Comparison of ENCODE assay signal across 8 cellular contexts in genomic region chr1:67532452-67533216, GRCh38.
A peak's percentile ranks its signal among the peaks of the same experiment; 100 is the strongest.
DNase-seq lines count a peak whose midpoint lies in the region; ATAC-seq and TF ChIP-seq lines count a peak whose summit lies in the region.

No MANE protein-coding gene starts in this region.

- intact Hi-C loops in left ventricle myocardium inferior (cut with micrococcal nuclease): loop anchor here (5.0 kb wide), 1 partner anchor 230 kb away; no protein-coding TSS in a partner anchor

- no peak overlapping the region for H3K4me3 ChIP-seq in adipocyte (ENCODE audit: low read length)
- no peak overlapping the region for H3K4me3 ChIP-seq in left ventricle myocardium inferior
- H3K4me3 ChIP-seq in retinal pigment epithelial cell (ENCODE audit: low read length): no peak overlapping the region

- TF ChIP-seq CTCF in left ventricle myocardium inferior (IDR thresholded peaks at IDR 0.05; ENCODE audit: borderline replicate concordance): peak; percentile 84
- peak; percentile 68 for TF ChIP-seq CTCF in retinal pigment epithelial cell (conservative IDR thresholded peaks at IDR 0.05; ENCODE audit: low read depth, low read length)

- H3K9ac ChIP-seq in adipocyte (ENCODE audit: low read length): peak overlapping the region; percentile 31

- H3K9me3 ChIP-seq in adipocyte (ENCODE audit: control insufficient read depth, low read length) (no peaks in the 10 kb centered on the region), left ventricle myocardium inferior (replicated peaks) (no peaks in the 10 kb centered on the region)

- H3K27ac Mint-ChIP-seq in T-helper 2 cell treated with Interferon-gamma antibody and Interleukin-4, amounts not matched to agents 5 μg/mL and 100 μg/mL, for 36 hours: no peak overlapping the region

- H3K4me3 Mint-ChIP-seq in T-helper 2 cell treated with Interferon-gamma antibody and Interleukin-4, amounts not matched to agents 5 μg/mL and 100 μg/mL, for 36 hours: no peak overlapping the region

- no peaks in the 10 kb centered on the region for H3K27me3 ChIP-seq in adipocyte (replicated peaks; ENCODE audit: control insufficient read depth, insufficient read depth, low read length)
- no peaks in the 10 kb centered on the region for H3K27me3 ChIP-seq in left ventricle myocardium inferior (ENCODE audit: low read depth)

- no peak overlapping the region for H3K27ac ChIP-seq in left ventricle myocardium inferior (replicated peaks)

- ATAC-seq in GM18502 (IDR thresholded peaks at IDR 0.05; ENCODE audit: poor library complexity, unreplicated experiment) (peak; percentile 58), HG03342 (IDR thresholded peaks at IDR 0.05; ENCODE audit: unreplicated experiment) (peak; percentile 71)

- no peaks in the 10 kb centered on the region for H3K36me3 Mint-ChIP-seq in T-helper 2 cell treated with Interferon-gamma antibody and Interleukin-4, amounts not matched to agents 5 μg/mL and 100 μg/mL, for 36 hours (ENCODE audit: low read depth)

- DNase-seq in AML-193 (lab: John Stamatoyannopoulos, UW) (peak; percentile 30 to 41), NCI-H2227 treated with DMSO at 0.1 percent for 48 hours (lab: John Stamatoyannopoulos, UW) (peak; percentile 47), adipocyte (ENCODE audit: low read depth) (peak; percentile 87), left ventricle myocardium inferior (no peak), retinal pigment epithelial cell (ENCODE audit: low read depth) (peak; percentile 78)
- no peak for DNase-seq in T-helper 2 cell treated with Interferon-gamma antibody and Interleukin-4, amounts not matched to agents 5 μg/mL and 100 μg/mL, for 36 hours (ENCODE audit: low spot score)

- H3K27me3 Mint-ChIP-seq in T-helper 2 cell treated with Interferon-gamma antibody and Interleukin-4, amounts not matched to agents 5 μg/mL and 100 μg/mL, for 36 hours (ENCODE audit: low read depth): no peaks in the 10 kb centered on the region

- peaks cover 22% of the 10 kb centered on the region for H3K4me1 ChIP-seq in adipocyte (ENCODE audit: control insufficient read depth, insufficient read depth, low read length)
- peaks cover 10% of the 10 kb centered on the region for H3K4me1 ChIP-seq in left ventricle myocardium inferior

- H3K36me3 ChIP-seq in adipocyte (ENCODE audit: control insufficient read depth, insufficient read depth, low read length, severe bottlenecking) (no peaks in the 10 kb centered on the region), left ventricle myocardium inferior (no peaks in the 10 kb centered on the region)

- no peaks in the 10 kb centered on the region for H3K9me3 Mint-ChIP-seq in T-helper 2 cell treated with Interferon-gamma antibody and Interleukin-4, amounts not matched to agents 5 μg/mL and 100 μg/mL, for 36 hours

- H3K4me1 Mint-ChIP-seq in T-helper 2 cell treated with Interferon-gamma antibody and Interleukin-4, amounts not matched to agents 5 μg/mL and 100 μg/mL, for 36 hours (ENCODE audit: low read depth): no peaks in the 10 kb centered on the region

Comparison
In these comparisons a context has a peak if more than half of its experiments do, and no peak if none do; other contexts are left out.
1. DNase-seq: peak in AML-193 (2 of 2), NCI-H2227 treated with DMSO at 0.1 percent for 48 hours (single experiment), adipocyte (single experiment) and retinal pigment epithelial cell (single experiment); none in left ventricle myocardium inferior (single experiment) and T-helper 2 cell treated with Interferon-gamma antibody and Interleukin-4, amounts not matched to agents 5 μg/mL and 100 μg/mL, for 36 hours (single experiment).